25 cellular contexts compared by ENCODE assay signal in genomic region chr1:212098771-212099170, GRCh38.
"Had no signal": no experiment of that assay in that cellular context is flagged by ENCODE, and none has a peak within 500 bp of the region (broad histone marks: within the 10 kb centered on the region; RNA-seq: fewer than 3 reads in every experiment).

No MANE protein-coding gene starts in this region.

- H3K27ac ChIP-seq: coronary artery, heart left ventricle, ovary, transverse colon had no signal

- H3K27me3 Mint-ChIP-seq: activated naive CD8-positive, alpha-beta T cell treated with anti-CD3 and anti-CD28 coated beads for 36 hours; activated T-cell treated with anti-CD3 and anti-CD28 coated beads, Interleukin-2, amount 50 U/mL, for 24 hours; naive B cell; stimulated activated naive B cell treated with anti-CD40 and anti-IgM and Interleukin-4, amounts not matched to agents 10 μg/mL and 1 μg/mL and 100 μg/mL, for 72 hours had no signal

- H3K36me3 ChIP-seq: heart left ventricle, ovary, transverse colon had no signal

- FAIRE-seq: astrocyte, bronchial epithelial cell, keratinocyte, small intestine, urothelium cell line had no signal

- H3K4me3 ChIP-seq: coronary artery, heart left ventricle, lung, ovary, transverse colon had no signal

- DNase-seq: activated CD4-positive, alpha-beta T cell treated with anti-CD3 and anti-CD28 coated beads, Interleukin-2, amount 50 U/mL, for 1 hour; activated CD8-positive, alpha-beta memory T cell treated with anti-CD3 and anti-CD28 coated beads for 24 hours; activated CD8-positive, alpha-beta memory T cell treated with anti-CD3 and anti-CD28 coated beads, Interleukin-2, amount 50 U/mL, for 4 hours; activated naive CD4-positive, alpha-beta T cell treated with Interleukin-2 at 50 U/mL for 16 hours; activated naive CD8-positive, alpha-beta T cell treated with anti-CD3 and anti-CD28 coated beads for 36 hours; activated T-cell treated with anti-CD3 and anti-CD28 coated beads, Interleukin-2, amount 50 U/mL, for 24 hours; cerebellar nuclear complex; naive B cell; ovary; stimulated activated CD4-positive, alpha-beta T cell treated with anti-CD3 and anti-CD28 coated beads, Interleukin-15, amount 100 ng/mL, for 24 hours; stimulated activated CD8-positive, alpha-beta memory T cell treated with anti-CD3 and anti-CD28 coated beads, Interleukin-4, amount 100 ng/mL, for 48 hours; stimulated activated naive B cell treated with anti-CD40 and anti-IgM and Interleukin-4, amounts not matched to agents 10 μg/mL and 1 μg/mL and 100 μg/mL, for 72 hours; transverse colon had no signal

- H3K4me1 Mint-ChIP-seq: naive B cell; stimulated activated naive B cell treated with anti-CD40 and anti-IgM and Interleukin-4, amounts not matched to agents 10 μg/mL and 1 μg/mL and 100 μg/mL, for 72 hours had no signal

- H3K4me3 Mint-ChIP-seq: activated naive CD8-positive, alpha-beta T cell treated with anti-CD3 and anti-CD28 coated beads for 36 hours; activated T-cell treated with anti-CD3 and anti-CD28 coated beads, Interleukin-2, amount 50 U/mL, for 24 hours; naive B cell; neural crest cell; stimulated activated naive B cell treated with anti-CD40 and anti-IgM and Interleukin-4, amounts not matched to agents 10 μg/mL and 1 μg/mL and 100 μg/mL, for 72 hours; T-helper 1 cell treated with Interleukin-12 subunit alpha and Interleukin-12 subunit beta and Interleukin-4 antibody, amounts not matched to agents 30 μg/mL and 1 μg/mL, for 36 hours had no signal

- H3K9me3 ChIP-seq: ovary, transverse colon had no signal

- ATAC-seq: activated CD4-positive, CD25-positive, alpha-beta regulatory T cell treated with anti-CD3 and anti-CD28 coated beads, Interleukin-2, amount 50 U/mL, for 24 hours; sciatic nerve; stimulated activated naive B cell treated with anti-CD40 and anti-IgM and Interleukin-4, amounts not matched to agents 10 μg/mL and 1 μg/mL and 100 μg/mL, for 72 hours had no signal

- H3K27me3 ChIP-seq: heart left ventricle, ovary, transverse colon had no signal

- H3K27ac Mint-ChIP-seq: activated naive CD8-positive, alpha-beta T cell treated with anti-CD3 and anti-CD28 coated beads for 36 hours; activated T-cell treated with anti-CD3 and anti-CD28 coated beads, Interleukin-2, amount 50 U/mL, for 24 hours; naive B cell; T-helper 1 cell treated with Interleukin-12 subunit alpha and Interleukin-12 subunit beta and Interleukin-4 antibody, amounts not matched to agents 30 μg/mL and 1 μg/mL, for 36 hours had no signal

- H3K4me1 ChIP-seq: heart left ventricle, transverse colon had no signal
